Comparison of ENCODE assay signal across 1 cellular context in genomic region chr1:3453203-3453761, GRCh38.
TF ChIP-seq lines count a peak whose summit lies in the region.

No MANE protein-coding gene starts in this region.

TF ChIP-seq in HepG2, 621 proteins besides CTCF, POLR2A, EP300 and RAD21 (continued from another document and continues in another):
- TF ChIP-seq KLF12 (CRISPR knock-in tag; IDR thresholded peaks at IDR 0.05; ENCODE audit: borderline replicate concordance) (0 out of 2 replicates have a peak, but pooled peaks have one; percentile 1), TEAD2 (CRISPR knock-in tag; IDR thresholded peaks at IDR 0.05) (no peak), HNF4G (IDR thresholded peaks at IDR 0.05; ENCODE audit: borderline replicate concordance, low read depth, low read length) (0 out of 2 replicates have a peak, but pooled peaks have one; percentile 6), HNF4G (CRISPR knock-in tag; IDR thresholded peaks at IDR 0.05; ENCODE audit: borderline replicate concordance, low read depth) (no peak), CHD2 (IDR thresholded peaks at IDR 0.05; ENCODE audit: low read depth, low read length) (no peak), CC2D1A (CRISPR knock-in tag; IDR thresholded peaks at IDR 0.05) (no peak), E2F5 (CRISPR knock-in tag; conservative IDR thresholded peaks at IDR 0.05) (0 out of 2 replicates have a peak, but pooled peaks have one; percentile 11), MTA1 (CRISPR knock-in tag; IDR thresholded peaks at IDR 0.05; ENCODE audit: borderline replicate concordance) (peak; percentile 45; the same call in 1 of the 2 replicates), ZNF691 (CRISPR knock-in tag; IDR thresholded peaks at IDR 0.05; ENCODE audit: borderline replicate concordance, low read depth) (0 out of 2 replicates have a peak, but pooled peaks have one; percentile 71), POLR2G (IDR thresholded peaks at IDR 0.05; ENCODE audit: low read depth, low read length) (peak; percentile 62; the same call in 1 of the 2 replicates), TSC22D2 (CRISPR knock-in tag; IDR thresholded peaks at IDR 0.05; ENCODE audit: borderline replicate concordance) (no peak), KDM3A (CRISPR knock-in tag; IDR thresholded peaks at IDR 0.05; ENCODE audit: low read depth) (peak; percentile 71; the same call in 1 of the 2 replicates), RXRB (CRISPR knock-in tag; IDR thresholded peaks at IDR 0.05; ENCODE audit: borderline replicate concordance) (peak; percentile 46; the same call in 1 of the 2 replicates), RORA (CRISPR knock-in tag; IDR thresholded peaks at IDR 0.05) (no peak), MED1 (CRISPR knock-in tag; IDR thresholded peaks at IDR 0.05) (peak; percentile 54; the same call in 1 of the 2 replicates), RXRA (CRISPR knock-in tag; IDR thresholded peaks at IDR 0.05) (peak; percentile 66), ZBTB38 (CRISPR knock-in tag; IDR thresholded peaks at IDR 0.05) (peak; percentile 35; the same call in 1 of the 2 replicates), GATAD2A (CRISPR knock-in tag; IDR thresholded peaks at IDR 0.05) (peak; percentile 43), ZNF550 (CRISPR knock-in tag; IDR thresholded peaks at IDR 0.05; ENCODE audit: borderline replicate concordance) (no peak), ZBTB7A (CRISPR knock-in tag; IDR thresholded peaks at IDR 0.05) (peak; percentile 69), RELA (CRISPR knock-in tag; IDR thresholded peaks at IDR 0.05) (no peak), AKAP8 (CRISPR knock-in tag; IDR thresholded peaks at IDR 0.05) (peak; percentile 96; the same call in 1 of the 2 replicates), HMGXB4 (CRISPR knock-in tag; IDR thresholded peaks at IDR 0.05; ENCODE audit: borderline replicate concordance in 1 of 2, low read depth in 1 of 2) (peak; percentile 32 to 74; a peak in 2 of 4 replicates), IKZF4 (CRISPR knock-in tag; IDR thresholded peaks at IDR 0.05; ENCODE audit: borderline replicate concordance, low read depth, not compliant biosample characterization) (peak; percentile 62), FOXO1 (CRISPR knock-in tag; IDR thresholded peaks at IDR 0.05) (peak; percentile 43; the same call in 1 of the 2 replicates), ZNF121 (CRISPR knock-in tag; IDR thresholded peaks at IDR 0.05) (no peak), ZNF546 (CRISPR knock-in tag; conservative IDR thresholded peaks at IDR 0.05) (no peak), HOXA3 (CRISPR knock-in tag; IDR thresholded peaks at IDR 0.05) (peak; percentile 18; the same call in 1 of the 2 replicates), TMF1 (CRISPR knock-in tag; IDR thresholded peaks at IDR 0.05; ENCODE audit: low read depth) (no peak)
- TF ChIP-seq, protein P1, sequence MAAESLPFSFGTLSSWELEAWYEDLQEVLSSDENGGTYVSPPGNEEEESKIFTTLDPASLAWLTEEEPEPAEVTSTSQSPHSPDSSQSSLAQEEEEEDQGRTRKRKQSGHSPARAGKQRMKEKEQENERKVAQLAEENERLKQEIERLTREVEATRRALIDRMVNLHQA (CRISPR knock-in tag; IDR thresholded peaks at IDR 0.05): no peak
- TF ChIP-seq, protein P2, sequence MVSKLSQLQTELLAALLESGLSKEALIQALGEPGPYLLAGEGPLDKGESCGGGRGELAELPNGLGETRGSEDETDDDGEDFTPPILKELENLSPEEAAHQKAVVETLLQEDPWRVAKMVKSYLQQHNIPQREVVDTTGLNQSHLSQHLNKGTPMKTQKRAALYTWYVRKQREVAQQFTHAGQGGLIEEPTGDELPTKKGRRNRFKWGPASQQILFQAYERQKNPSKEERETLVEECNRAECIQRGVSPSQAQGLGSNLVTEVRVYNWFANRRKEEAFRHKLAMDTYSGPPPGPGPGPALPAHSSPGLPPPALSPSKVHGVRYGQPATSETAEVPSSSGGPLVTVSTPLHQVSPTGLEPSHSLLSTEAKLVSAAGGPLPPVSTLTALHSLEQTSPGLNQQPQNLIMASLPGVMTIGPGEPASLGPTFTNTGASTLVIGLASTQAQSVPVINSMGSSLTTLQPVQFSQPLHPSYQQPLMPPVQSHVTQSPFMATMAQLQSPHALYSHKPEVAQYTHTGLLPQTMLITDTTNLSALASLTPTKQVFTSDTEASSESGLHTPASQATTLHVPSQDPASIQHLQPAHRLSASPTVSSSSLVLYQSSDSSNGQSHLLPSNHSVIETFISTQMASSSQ (IDR thresholded peaks at IDR 0.05; ENCODE audit: low read depth): no peak
- TF ChIP-seq, protein P2 (CRISPR knock-in tag; IDR thresholded peaks at IDR 0.05; ENCODE audit: borderline replicate concordance): peak; percentile 31; the same call in 1 of the 2 replicates
- TF ChIP-seq, protein P3, sequence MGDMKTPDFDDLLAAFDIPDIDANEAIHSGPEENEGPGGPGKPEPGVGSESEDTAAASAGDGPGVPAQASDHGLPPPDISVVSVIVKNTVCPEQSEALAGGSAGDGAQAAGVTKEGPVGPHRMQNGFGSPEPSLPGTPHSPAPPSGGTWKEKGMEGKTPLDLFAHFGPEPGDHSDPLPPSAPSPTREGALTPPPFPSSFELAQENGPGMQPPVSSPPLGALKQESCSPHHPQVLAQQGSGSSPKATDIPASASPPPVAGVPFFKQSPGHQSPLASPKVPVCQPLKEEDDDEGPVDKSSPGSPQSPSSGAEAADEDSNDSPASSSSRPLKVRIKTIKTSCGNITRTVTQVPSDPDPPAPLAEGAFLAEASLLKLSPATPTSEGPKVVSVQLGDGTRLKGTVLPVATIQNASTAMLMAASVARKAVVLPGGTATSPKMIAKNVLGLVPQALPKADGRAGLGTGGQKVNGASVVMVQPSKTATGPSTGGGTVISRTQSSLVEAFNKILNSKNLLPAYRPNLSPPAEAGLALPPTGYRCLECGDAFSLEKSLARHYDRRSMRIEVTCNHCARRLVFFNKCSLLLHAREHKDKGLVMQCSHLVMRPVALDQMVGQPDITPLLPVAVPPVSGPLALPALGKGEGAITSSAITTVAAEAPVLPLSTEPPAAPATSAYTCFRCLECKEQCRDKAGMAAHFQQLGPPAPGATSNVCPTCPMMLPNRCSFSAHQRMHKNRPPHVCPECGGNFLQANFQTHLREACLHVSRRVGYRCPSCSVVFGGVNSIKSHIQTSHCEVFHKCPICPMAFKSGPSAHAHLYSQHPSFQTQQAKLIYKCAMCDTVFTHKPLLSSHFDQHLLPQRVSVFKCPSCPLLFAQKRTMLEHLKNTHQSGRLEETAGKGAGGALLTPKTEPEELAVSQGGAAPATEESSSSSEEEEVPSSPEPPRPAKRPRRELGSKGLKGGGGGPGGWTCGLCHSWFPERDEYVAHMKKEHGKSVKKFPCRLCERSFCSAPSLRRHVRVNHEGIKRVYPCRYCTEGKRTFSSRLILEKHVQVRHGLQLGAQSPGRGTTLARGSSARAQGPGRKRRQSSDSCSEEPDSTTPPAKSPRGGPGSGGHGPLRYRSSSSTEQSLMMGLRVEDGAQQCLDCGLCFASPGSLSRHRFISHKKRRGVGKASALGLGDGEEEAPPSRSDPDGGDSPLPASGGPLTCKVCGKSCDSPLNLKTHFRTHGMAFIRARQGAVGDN (CRISPR knock-in tag; IDR thresholded peaks at IDR 0.05): peak; percentile 27
- TF ChIP-seq, protein P4, sequence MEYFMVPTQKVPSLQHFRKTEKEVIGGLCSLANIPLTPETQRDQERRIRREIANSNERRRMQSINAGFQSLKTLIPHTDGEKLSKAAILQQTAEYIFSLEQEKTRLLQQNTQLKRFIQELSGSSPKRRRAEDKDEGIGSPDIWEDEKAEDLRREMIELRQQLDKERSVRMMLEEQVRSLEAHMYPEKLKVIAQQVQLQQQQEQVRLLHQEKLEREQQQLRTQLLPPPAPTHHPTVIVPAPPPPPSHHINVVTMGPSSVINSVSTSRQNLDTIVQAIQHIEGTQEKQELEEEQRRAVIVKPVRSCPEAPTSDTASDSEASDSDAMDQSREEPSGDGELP (IDR thresholded peaks at IDR 0.05; ENCODE audit: borderline replicate concordance, low read depth): peak; percentile 45; the same call in 1 of the 2 replicates
- TF ChIP-seq, protein P5, sequence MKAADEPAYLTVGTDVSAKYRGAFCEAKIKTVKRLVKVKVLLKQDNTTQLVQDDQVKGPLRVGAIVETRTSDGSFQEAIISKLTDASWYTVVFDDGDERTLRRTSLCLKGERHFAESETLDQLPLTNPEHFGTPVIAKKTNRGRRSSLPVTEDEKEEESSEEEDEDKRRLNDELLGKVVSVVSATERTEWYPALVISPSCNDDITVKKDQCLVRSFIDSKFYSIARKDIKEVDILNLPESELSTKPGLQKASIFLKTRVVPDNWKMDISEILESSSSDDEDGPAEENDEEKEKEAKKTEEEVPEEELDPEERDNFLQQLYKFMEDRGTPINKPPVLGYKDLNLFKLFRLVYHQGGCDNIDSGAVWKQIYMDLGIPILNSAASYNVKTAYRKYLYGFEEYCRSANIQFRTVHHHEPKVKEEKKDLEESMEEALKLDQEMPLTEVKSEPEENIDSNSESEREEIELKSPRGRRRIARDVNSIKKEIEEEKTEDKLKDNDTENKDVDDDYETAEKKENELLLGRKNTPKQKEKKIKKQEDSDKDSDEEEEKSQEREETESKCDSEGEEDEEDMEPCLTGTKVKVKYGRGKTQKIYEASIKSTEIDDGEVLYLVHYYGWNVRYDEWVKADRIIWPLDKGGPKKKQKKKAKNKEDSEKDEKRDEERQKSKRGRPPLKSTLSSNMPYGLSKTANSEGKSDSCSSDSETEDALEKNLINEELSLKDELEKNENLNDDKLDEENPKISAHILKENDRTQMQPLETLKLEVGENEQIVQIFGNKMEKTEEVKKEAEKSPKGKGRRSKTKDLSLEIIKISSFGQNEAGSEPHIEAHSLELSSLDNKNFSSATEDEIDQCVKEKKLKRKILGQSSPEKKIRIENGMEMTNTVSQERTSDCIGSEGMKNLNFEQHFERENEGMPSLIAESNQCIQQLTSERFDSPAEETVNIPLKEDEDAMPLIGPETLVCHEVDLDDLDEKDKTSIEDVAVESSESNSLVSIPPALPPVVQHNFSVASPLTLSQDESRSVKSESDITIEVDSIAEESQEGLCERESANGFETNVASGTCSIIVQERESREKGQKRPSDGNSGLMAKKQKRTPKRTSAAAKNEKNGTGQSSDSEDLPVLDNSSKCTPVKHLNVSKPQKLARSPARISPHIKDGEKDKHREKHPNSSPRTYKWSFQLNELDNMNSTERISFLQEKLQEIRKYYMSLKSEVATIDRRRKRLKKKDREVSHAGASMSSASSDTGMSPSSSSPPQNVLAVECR (CRISPR knock-in tag; IDR thresholded peaks at IDR 0.05; ENCODE audit: borderline replicate concordance): peak; percentile 62; the same call in 1 of the 2 replicates
- TF ChIP-seq, protein P6, sequence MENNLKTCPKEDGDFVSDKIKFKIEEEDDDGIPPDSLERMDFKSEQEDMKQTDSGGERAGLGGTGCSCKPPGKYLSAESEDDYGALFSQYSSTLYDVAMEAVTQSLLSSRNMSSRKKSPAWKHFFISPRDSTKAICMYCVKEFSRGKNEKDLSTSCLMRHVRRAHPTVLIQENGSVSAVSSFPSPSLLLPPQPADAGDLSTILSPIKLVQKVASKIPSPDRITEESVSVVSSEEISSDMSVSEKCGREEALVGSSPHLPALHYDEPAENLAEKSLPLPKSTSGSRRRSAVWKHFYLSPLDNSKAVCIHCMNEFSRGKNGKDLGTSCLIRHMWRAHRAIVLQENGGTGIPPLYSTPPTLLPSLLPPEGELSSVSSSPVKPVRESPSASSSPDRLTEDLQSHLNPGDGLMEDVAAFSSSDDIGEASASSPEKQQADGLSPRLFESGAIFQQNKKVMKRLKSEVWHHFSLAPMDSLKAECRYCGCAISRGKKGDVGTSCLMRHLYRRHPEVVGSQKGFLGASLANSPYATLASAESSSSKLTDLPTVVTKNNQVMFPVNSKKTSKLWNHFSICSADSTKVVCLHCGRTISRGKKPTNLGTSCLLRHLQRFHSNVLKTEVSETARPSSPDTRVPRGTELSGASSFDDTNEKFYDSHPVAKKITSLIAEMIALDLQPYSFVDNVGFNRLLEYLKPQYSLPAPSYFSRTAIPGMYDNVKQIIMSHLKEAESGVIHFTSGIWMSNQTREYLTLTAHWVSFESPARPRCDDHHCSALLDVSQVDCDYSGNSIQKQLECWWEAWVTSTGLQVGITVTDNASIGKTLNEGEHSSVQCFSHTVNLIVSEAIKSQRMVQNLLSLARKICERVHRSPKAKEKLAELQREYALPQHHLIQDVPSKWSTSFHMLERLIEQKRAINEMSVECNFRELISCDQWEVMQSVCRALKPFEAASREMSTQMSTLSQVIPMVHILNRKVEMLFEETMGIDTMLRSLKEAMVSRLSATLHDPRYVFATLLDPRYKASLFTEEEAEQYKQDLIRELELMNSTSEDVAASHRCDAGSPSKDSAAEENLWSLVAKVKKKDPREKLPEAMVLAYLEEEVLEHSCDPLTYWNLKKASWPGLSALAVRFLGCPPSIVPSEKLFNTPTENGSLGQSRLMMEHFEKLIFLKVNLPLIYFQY (CRISPR knock-in tag; IDR thresholded peaks at IDR 0.05; ENCODE audit: borderline replicate concordance): peak; percentile 34; the same call in 1 of the 2 replicates
